ENCODE assay signal across 8 cellular contexts in genomic region chr9:38546502-38547163, GRCh38.
DNase-seq lines count a peak whose midpoint lies in the region; ATAC-seq and TF ChIP-seq lines count a peak whose summit lies in the region.
"Not testable (repeated sequence)": the region's sequence is repeated elsewhere in the genome, so short reads cannot be mapped to it uniquely, and the experiment has no call there.

No MANE protein-coding gene starts in this region.

- H3K4me2 ChIP-seq in DND-41 (ENCODE audit: insufficient read depth, low read length) = peak overlapping the region; percentile 54

- not testable (repeated sequence) for TF ChIP-seq CTCF in DND-41 (IDR thresholded peaks at IDR 0.05; ENCODE audit: borderline replicate concordance, extremely low read depth, low read length, poor library complexity, severe bottlenecking)

- peak overlapping the region; percentile 92 for H3K27ac ChIP-seq in DND-41 (ENCODE audit: low read length)

- not testable (repeated sequence) for H3K9me3 ChIP-seq in DND-41 (ENCODE audit: insufficient read depth, low read length, severe bottlenecking)

- H4K20me1 ChIP-seq in DND-41 (ENCODE audit: insufficient read depth, low read length) = not testable (repeated sequence)

- ATAC-seq in DND-41 (ENCODE audit: insufficient read depth, low read depth) = peak; percentile 95
- ATAC-seq in effector memory CD8-positive, alpha-beta T cell (replicated peaks) = peak; percentile 48

- H3K36me3 Mint-ChIP-seq in effector memory CD8-positive, alpha-beta T cell (ENCODE audit: insufficient read depth) = not testable (repeated sequence)

- H2AFZ ChIP-seq in DND-41 (ENCODE audit: low read depth, low read length) = peak overlapping the region; percentile 59; the same call in 1 of the 2 replicates

- not testable (repeated sequence) for H3K36me3 ChIP-seq in DND-41 (ENCODE audit: insufficient read depth, low read length)

- H3K4me3 ChIP-seq in DND-41 (ENCODE audit: low read depth in 1 of 2, low read length in 2 of 2) = peak overlapping the region in 1 of 2 experiments; percentile 50; a peak in 1 of 4 replicates

- peaks cover 41% of the 10 kb centered on the region for H3K4me1 ChIP-seq in DND-41 (ENCODE audit: insufficient read depth, low read length)

- not testable (repeated sequence) for H3K27me3 ChIP-seq in DND-41 (ENCODE audit: insufficient read depth, low read length, poor library complexity)

- H3K9me3 Mint-ChIP-seq in effector memory CD8-positive, alpha-beta T cell = not testable (repeated sequence)

- peak overlapping the region; percentile 50 for H3K9ac ChIP-seq in DND-41 (ENCODE audit: low read depth, low read length)

- not testable (repeated sequence) for H3K27me3 Mint-ChIP-seq in effector memory CD8-positive, alpha-beta T cell

- peak overlapping the region; percentile 86 to 90 for H3K27ac Mint-ChIP-seq in effector memory CD8-positive, alpha-beta T cell

- DNase-seq in DND-41 (peak; percentile 83), activated T-cell treated with anti-CD3 and anti-CD28 coated beads for 24 hours (ENCODE audit: low read depth) (peak; percentile 5)
- peak; percentile 22 to 44 for DNase-seq in activated CD4-positive, alpha-beta T cell treated with anti-CD3 and anti-CD28 coated beads for 4 hours
- peak; percentile 17 for DNase-seq in activated gamma-delta T cell treated with anti-CD3 and anti-CD28 coated beads, Interleukin-2, amount 50 U/mL, for 16 hours (ENCODE audit: low read depth)
- peak; percentile 18 to 31 (median 25) for DNase-seq in effector memory CD8-positive, alpha-beta T cell
- peak; percentile 7 to 23 (median 17) for DNase-seq in stimulated activated CD4-positive, alpha-beta T cell treated with anti-CD3 and anti-CD28 coated beads, Interleukin-12 subunit alpha, Interleukin-12 subunit beta, amount 100 ng/mL, for 48 hours (ENCODE audit: low read depth in 2 of 3, low spot score in 1 of 3)
- DNase-seq in stimulated activated CD4-positive, alpha-beta T cell treated with anti-CD3 and anti-CD28 coated beads, TNF-alpha, amount 100 ng/mL, for 48 hours (ENCODE audit: low read depth in 3 of 3) = peak in 2 of 3 donors; percentile 5 to 8
- DNase-seq in stimulated activated naive CD4-positive, alpha-beta T cell treated with Interleukin-2 at 50 U/mL for 16 hours (lab: John Stamatoyannopoulos, UW) = peak; percentile 43

- peak overlapping the region; percentile 60 to 63 for H3K4me3 Mint-ChIP-seq in effector memory CD8-positive, alpha-beta T cell

- peaks cover 36 to 42% of the 10 kb centered on the region in 2 donors for H3K4me1 Mint-ChIP-seq in effector memory CD8-positive, alpha-beta T cell (ENCODE audit: low read depth in 2 of 2)

- not testable (repeated sequence) for H3K79me2 ChIP-seq in DND-41 (ENCODE audit: insufficient read depth, low read length)

Comparison
In these comparisons a context has a peak if more than half of its experiments do, and no peak if none do; other contexts are left out.
1. DNase-seq: peak in every context shown above with its lines; median percentile 83 in DND-41; 43 in stimulated activated naive CD4-positive, alpha-beta T cell treated with Interleukin-2 at 50 U/mL for 16 hours; 33 in activated CD4-positive, alpha-beta T cell treated with anti-CD3 and anti-CD28 coated beads for 4 hours; 25 in effector memory CD8-positive, alpha-beta T cell; 17 in activated gamma-delta T cell treated with anti-CD3 and anti-CD28 coated beads, Interleukin-2, amount 50 U/mL, for 16 hours; 17 in stimulated activated CD4-positive, alpha-beta T cell treated with anti-CD3 and anti-CD28 coated beads, Interleukin-12 subunit alpha, Interleukin-12 subunit beta, amount 100 ng/mL, for 48 hours; 6 in stimulated activated CD4-positive, alpha-beta T cell treated with anti-CD3 and anti-CD28 coated beads, TNF-alpha, amount 100 ng/mL, for 48 hours; 5 in activated T-cell treated with anti-CD3 and anti-CD28 coated beads for 24 hours.